Comparison of ENCODE assay signal across 15 cellular contexts in the genomic region with DNA sequence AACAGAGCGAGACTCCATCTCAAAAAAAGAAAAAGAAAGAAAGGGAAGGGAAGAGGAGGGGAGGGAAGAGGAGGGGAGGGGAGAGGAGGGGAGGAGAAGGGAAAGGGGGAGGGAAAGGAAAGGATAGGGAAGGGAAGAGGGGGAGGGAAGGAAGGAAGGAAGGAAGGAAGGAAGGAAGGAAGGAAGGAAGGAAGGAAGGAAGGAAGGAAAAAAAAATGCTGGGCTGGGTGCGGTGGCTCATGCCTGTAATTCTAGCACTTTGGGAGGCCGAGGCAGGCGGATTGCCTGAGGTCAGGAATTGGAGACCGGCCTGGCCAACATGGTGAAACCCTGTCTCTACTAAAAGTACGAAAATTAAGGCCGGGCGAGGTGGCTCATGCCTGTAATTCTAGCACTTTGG. TPM values are rescaled to one million over a fixed set of nuclear protein-coding genes. Genes with fewer than 3 reads are reported as not detected.
"Had no signal": no experiment of that assay in that cellular context is flagged by ENCODE, and none has a peak within 500 bp of the region (broad histone marks: within the 10 kb centered on the region; RNA-seq: fewer than 3 reads in every experiment).

No MANE protein-coding gene starts in this region.

RNA-seq across cellular contexts. Expression of a gene that starts 30.9 kb away (rescaled TPM):
- total RNA-seq: activated naive CD4-positive, alpha-beta T cell treated with anti-CD3 and anti-CD28 coated beads for 36 hours; activated naive CD4-positive, alpha-beta T cell treated with anti-CD3 and anti-CD28 coated beads, Interleukin-2, amount 50 U/mL, for 72 hours; activated naive CD8-positive, alpha-beta T cell treated with anti-CD3 and anti-CD28 coated beads for 36 hours; activated naive CD8-positive, alpha-beta T cell treated with anti-CD3 and anti-CD28 coated beads, Interleukin-2, amount 10 ng/mL, durations not matched to agents 7 days and 5 days; activated T-cell treated with anti-CD3 and anti-CD28 coated beads, Interleukin-2, amount 50 U/mL, for 4 hours; activated T-helper 17 cell treated with anti-CD3 and anti-CD28 coated beads, Interleukin-2, amount 50 U/mL, for 72 hours; activated T-helper 2 cell treated with anti-CD3 and anti-CD28 coated beads, Interferon-gamma antibody, Interleukin-2, Interleukin-4, amounts not matched to agents 10 μg/mL and 5 μg/mL and 100 μg/mL, durations not matched to agents 14 hours and 24 hours and 36 hours; adrenal gland; aorta; ascending aorta; body of pancreas; breast epithelium; cardiac septum; cerebellum had no signal
- polyA plus RNA-seq: aorta, cardiac muscle cell had no signal
